Comparison of ENCODE assay signal across 8 cellular contexts in genomic region chr9:110875275-110875674, GRCh38.
DNase-seq lines count a peak whose midpoint lies in the region; ATAC-seq, FAIRE-seq and TF ChIP-seq lines count a peak whose summit lies in the region.

No MANE protein-coding gene starts in this region.

- no peak for FAIRE-seq in D721Med (lab: Jason Lieb, UNC)

- TF ChIP-seq CTCF in D721Med (IDR thresholded peaks at IDR 0.05; ENCODE audit: insufficient read depth, missing control alignments): no peak

- ATAC-seq in GM21786 (IDR thresholded peaks at IDR 0.05; ENCODE audit: unreplicated experiment): peak; percentile 83

- DNase-seq in GF-D8 (lab: John Stamatoyannopoulos, UW) (peak; percentile 25), NOMO-1 (lab: John Stamatoyannopoulos, UW; ENCODE audit: unreplicated experiment in 2 of 2) (peak; percentile 88 to 93), iPS-NIHi11 (ENCODE audit: low spot score) (peak; percentile 62), D721Med (ENCODE audit: insufficient read length, low spot score) (no peak)
- DNase-seq in activated naive CD4-positive, alpha-beta T cell (lab: John Stamatoyannopoulos, UW): no peak
- DNase-seq in activated CD4-positive, alpha-beta T cell treated with anti-CD3 and anti-CD28 coated beads for 48 hours: no peak
- no peak for DNase-seq in NK-92 treated with Interleukin-12 subunit alpha and Interleukin-12 subunit beta, amount 100 ng/mL, for 24 hours (lab: John Stamatoyannopoulos, UW)

Comparison
In these comparisons a context has a peak if more than half of its experiments do, and no peak if none do; other contexts are left out.
1. DNase-seq: peak in GF-D8 (single experiment), NOMO-1 (2 of 2) and iPS-NIHi11 (single experiment); none in D721Med (single experiment), activated naive CD4-positive, alpha-beta T cell (0 of 4), activated CD4-positive, alpha-beta T cell treated with anti-CD3 and anti-CD28 coated beads for 48 hours (single experiment) and NK-92 treated with Interleukin-12 subunit alpha and Interleukin-12 subunit beta, amount 100 ng/mL, for 24 hours (single experiment).